19 cellular contexts compared by ENCODE assay signal in the genomic region with DNA sequence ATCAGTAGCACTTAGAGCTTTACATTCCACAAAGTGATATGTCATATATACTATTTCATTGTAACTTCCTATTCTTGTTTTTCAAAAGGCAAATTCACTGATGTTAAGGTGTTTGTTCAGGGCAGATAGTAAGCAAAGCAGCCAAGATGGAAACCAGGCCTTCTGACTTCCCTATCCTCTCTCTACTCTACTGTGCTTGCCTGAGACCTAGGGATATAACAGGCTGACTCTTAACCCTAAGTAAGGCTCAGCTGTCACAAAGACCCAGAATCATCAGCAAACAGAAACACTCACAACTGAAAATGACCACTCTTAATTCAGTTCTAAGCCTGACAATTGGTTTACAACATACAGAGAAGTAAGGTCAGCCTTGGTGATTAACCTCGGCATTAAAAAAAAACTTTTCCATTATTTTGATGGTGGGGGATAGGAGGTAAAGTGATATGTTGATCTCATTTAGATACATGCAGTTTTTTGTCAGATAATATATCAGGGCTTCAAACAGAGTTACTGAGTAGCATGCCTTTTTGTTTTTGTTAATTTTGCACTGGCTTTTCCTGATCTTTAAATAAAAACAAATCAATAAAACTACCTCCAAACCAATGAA.
DNase-seq lines count a peak whose midpoint lies in the region; ATAC-seq, FAIRE-seq and TF ChIP-seq lines count a peak whose summit lies in the region.
"Had no signal": no experiment of that assay in that cellular context is flagged by ENCODE, and none has a peak within 500 bp of the region (broad histone marks: within the 10 kb centered on the region; RNA-seq: fewer than 3 reads in every experiment).

No MANE protein-coding gene starts in this region.

- no peaks in the 10 kb centered on the region for H4K20me1 ChIP-seq in H1 (replicated peaks in 1 of 2; ENCODE audit: control insufficient read depth in 1 of 2, insufficient read depth in 2 of 2, low read length in 2 of 2)

- WGBS in H1 (ENCODE audit: extremely low coverage in 1 of 2, insufficient coverage in 1 of 2, insufficient read length in 1 of 2, insufficient replicate concordance in 2 of 2, low coverage in 1 of 2, low lambda C conversion rate in 2 of 2, missing lambda C conversion rate in 1 of 2), 2 experiments, result 87% methylated on average over 1 of the region's 1 CpG; no CpG with 5 or more reads in 1 of the 2 experiments
- WGBS in mesodermal cell (ENCODE audit: insufficient coverage in 2 of 2), 2 experiments, result 100% methylated on average over 1 of the region's 1 CpG; no CpG with 5 or more reads in 1 of the 2 experiments

- H3K79me2 ChIP-seq in H1 (ENCODE audit: control insufficient read depth in 1 of 2, insufficient read depth in 2 of 2, low read length in 2 of 2), result peaks cover 0 to 13% of the 10 kb centered on the region in 2 experiments; a peak in 2 of 4 replicates

- H3K14ac ChIP-seq in H1 (ENCODE audit: insufficient read length), result no peak overlapping the region

- TF ChIP-seq RAD21 in H1 (IDR thresholded peaks at IDR 0.05 in 1 of 2, conservative IDR thresholded peaks at IDR 0.05 in 1 of 2; ENCODE audit: low read depth in 2 of 2, low read length in 2 of 2), result no peak

- H3K4me1 ChIP-seq in cardiac muscle cell (ENCODE audit: low read depth) (peaks cover 27% of the 10 kb centered on the region), H1 (replicated peaks in 1 of 4; ENCODE audit: control insufficient read depth in 3 of 4, insufficient read depth in 4 of 4, low read length in 3 of 4) (peaks cover 0 to 5% (median 0%) of the 10 kb centered on the region in 4 experiments; a peak in 1 of 7 replicates), mesodermal cell (ENCODE audit: control insufficient read depth, insufficient read depth, low read length, poor library complexity, severe bottlenecking) (no peaks in the 10 kb centered on the region)

- H3K56ac ChIP-seq in H1 (replicated peaks; ENCODE audit: insufficient read length, low read depth, low read length), result no peak overlapping the region

- no peak overlapping the region for H3K4me2 ChIP-seq in H1 (ENCODE audit: insufficient read depth in 1 of 2, low read depth in 2 of 2, low read length in 2 of 2)
- H3K4me2 ChIP-seq: PC-9 had no signal

- H2BK15ac ChIP-seq in H1 (ENCODE audit: low read length), result no peak overlapping the region

- no peaks in the 10 kb centered on the region for H3K9me3 ChIP-seq in cardiac muscle cell (ENCODE audit: low read depth)
- no peaks in the 10 kb centered on the region for H3K9me3 ChIP-seq in H1 (ENCODE audit: insufficient read depth in 2 of 2, low read depth in 1 of 2, low read length in 1 of 2)
- H3K9me3 ChIP-seq in mesodermal cell (ENCODE audit: control insufficient read depth, low read length), result no peaks in the 10 kb centered on the region
- H3K9me3 ChIP-seq in WERI-Rb-1 (ENCODE audit: severe bottlenecking), result no peaks in the 10 kb centered on the region

- ATAC-seq in Right ventricle myocardium superior (ENCODE audit: poor library complexity) (no peak), HG02973 (IDR thresholded peaks at IDR 0.05; ENCODE audit: unreplicated experiment) (no peak)
- ATAC-seq: CD8-positive, alpha-beta T cell; GM12878; K562 had no signal

- H2BK12ac ChIP-seq in H1 (ENCODE audit: low read depth, low read length), result no peak overlapping the region

- no peak overlapping the region for H3K4ac ChIP-seq in H1 (replicated peaks; ENCODE audit: insufficient read length, low read depth, low read length)

- DNase-seq in cardiac muscle cell (ENCODE audit: low read depth in 1 of 2, low spot score in 1 of 2), result no peak
- no peak for DNase-seq in Right ventricle myocardium superior
- no peak for DNase-seq in H1 (ENCODE audit: low read depth in 1 of 2, low spot score in 2 of 2)
- no peak for DNase-seq in NCI-H1436 treated with DMSO at 0.1 percent for 48 hours (lab: John Stamatoyannopoulos, UW)
- no peak for DNase-seq in coronary artery (ENCODE audit: low spot score)
- no peak for DNase-seq in WERI-Rb-1
- DNase-seq: 8988T; CD8-positive, alpha-beta T cell; DND-41; NCI-H1930; NCI-H2171; NCI-H446 treated with DMSO at 0.1 percent for 48 hours; NCI-H774; PC-9 had no signal

- H2BK5ac ChIP-seq in H1 (ENCODE audit: low read depth, low read length), result no peak overlapping the region

- H4K91ac ChIP-seq in H1 (replicated peaks; ENCODE audit: insufficient read length, low read length), result no peak overlapping the region

- no peak overlapping the region for H4K5ac ChIP-seq in H1 (ENCODE audit: insufficient read length, low read depth, low read length)

- H2AFZ ChIP-seq in H1 (ENCODE audit: low read length), result no peak overlapping the region

- no peak overlapping the region for H3K9ac ChIP-seq in H1 (replicated peaks in 1 of 4; ENCODE audit: extremely low read depth in 1 of 4, low read depth in 3 of 4, low read length in 3 of 4)

- H2BK20ac ChIP-seq in H1 (ENCODE audit: low read length), result no peak overlapping the region

- no peaks in the 10 kb centered on the region for H3K23me2 ChIP-seq in H1 (ENCODE audit: low read depth, low read length)

- no peak overlapping the region for H3K18ac ChIP-seq in H1 (ENCODE audit: extremely low read depth, low read length)

- no peak overlapping the region for H4K8ac ChIP-seq in H1 (ENCODE audit: extremely low read depth, insufficient read depth, low read length)

- H2BK120ac ChIP-seq in H1 (replicated peaks; ENCODE audit: low read depth, low read length), result no peak overlapping the region

- intact Hi-C loops in Right ventricle myocardium superior (cut with DNase I), result no loop called here

- no peak overlapping the region for H3K23ac ChIP-seq in H1 (ENCODE audit: insufficient read length)

- TF ChIP-seq EP300 in H1 (IDR thresholded peaks at IDR 0.05; ENCODE audit: borderline replicate concordance in 1 of 2, low read depth in 2 of 2, low read length in 2 of 2), result no peak

- TF ChIP-seq CTCF in cardiac muscle cell (IDR thresholded peaks at IDR 0.05; ENCODE audit: low read depth, low read length) (no peak), H1 (IDR thresholded peaks at IDR 0.05; ENCODE audit: control extremely low read depth in 1 of 3, insufficient read depth in 1 of 3, low read depth in 1 of 3, low read length in 3 of 3) (no peak), coronary artery (IDR thresholded peaks at IDR 0.05) (no peak), WERI-Rb-1 (IDR thresholded peaks at IDR 0.05; ENCODE audit: low read depth, low read length) (no peak)

- no peak for TF ChIP-seq POLR2A in H1 (IDR thresholded peaks at IDR 0.05; ENCODE audit: control extremely low read depth in 1 of 2, low read depth in 2 of 2, low read length in 2 of 2)

- H3K79me1 ChIP-seq in H1 (ENCODE audit: low read depth, low read length), result no peaks in the 10 kb centered on the region

- POLR2A ChIA-PET in H1 (lab: Charles Lee; ENCODE audit: partially characterized antibody), result interaction anchor here (0.6 to 1.3 kb wide), 3 partner anchors 9 to 67 kb away, joined by 3 read pairs; no protein-coding TSS in a partner anchor

- peak; percentile 78 for FAIRE-seq in H1 (lab: Jason Lieb, UNC)
- FAIRE-seq: G401.6, GM12878, K562 had no signal

- H3K4me3 ChIP-seq in cardiac muscle cell, result no peak overlapping the region
- H3K4me3 ChIP-seq in H1 (ENCODE audit: extremely low read depth in 1 of 4, insufficient read depth in 2 of 4, low read depth in 3 of 4, low read length in 4 of 4), result no peak overlapping the region
- H3K4me3 ChIP-seq in mesodermal cell (ENCODE audit: extremely low read depth, insufficient read depth, low read length, poor library complexity, severe bottlenecking), result no peak overlapping the region
- H3K4me3 ChIP-seq in coronary artery, result no peak overlapping the region
- no peak overlapping the region for H3K4me3 ChIP-seq in WERI-Rb-1 (ENCODE audit: low read depth, low read length)
- H3K4me3 ChIP-seq: GM12878, K562, PC-9 had no signal

- CTCF ChIA-PET in H1 (lab: Charles Lee; ENCODE audit: partially characterized antibody), result interaction anchor here (0.9 to 1.1 kb wide), 3 partner anchors 12 to 161 kb away, joined by 3 to 4 read pairs (median 3); no protein-coding TSS in a partner anchor

- H2AK5ac ChIP-seq in H1 (ENCODE audit: low read depth, low read length), result no peak overlapping the region

- H3K27me3 ChIP-seq in cardiac muscle cell (no peaks in the 10 kb centered on the region), H1 (replicated peaks in 1 of 4; ENCODE audit: control insufficient read depth in 3 of 4, extremely low read depth in 1 of 4, insufficient read depth in 3 of 4, low read length in 3 of 4) (no peaks in the 10 kb centered on the region), WERI-Rb-1 (ENCODE audit: insufficient read depth, low read depth, severe bottlenecking) (no peaks in the 10 kb centered on the region)

- H3K36me3 ChIP-seq in cardiac muscle cell (no peaks in the 10 kb centered on the region), H1 (ENCODE audit: control insufficient read depth in 2 of 4, insufficient read depth in 4 of 4, low read length in 3 of 4) (no peaks in the 10 kb centered on the region), mesodermal cell (ENCODE audit: control insufficient read depth, insufficient read depth, low read length) (no peaks in the 10 kb centered on the region), WERI-Rb-1 (no peaks in the 10 kb centered on the region; the same call in 1 of the 2 replicates)

- H3K27ac ChIP-seq in cardiac muscle cell (peak overlapping the region; percentile 71), H1 (ENCODE audit: low read depth, low read length) (no peak overlapping the region), mesodermal cell (ENCODE audit: low read depth, low read length, severe bottlenecking) (peak overlapping the region; percentile 13), coronary artery (no peak overlapping the region), WERI-Rb-1 (no peak overlapping the region)
- H3K27ac ChIP-seq: PC-9 had no signal

TF ChIP-seq in H1, 55 proteins besides CTCF, POLR2A, EP300 and RAD21:
- TF ChIP-seq CREB1 (IDR thresholded peaks at IDR 0.05) (no peak), NRF1 (IDR thresholded peaks at IDR 0.05; ENCODE audit: low read depth, low read length) (no peak), RXRA (IDR thresholded peaks at IDR 0.05; ENCODE audit: insufficient read depth, low read depth, low read length) (no peak), SP4 (IDR thresholded peaks at IDR 0.05; ENCODE audit: low read length) (no peak), TCF12 (IDR thresholded peaks at IDR 0.05; ENCODE audit: low read depth, low read length) (no peak), CTBP2 (IDR thresholded peaks at IDR 0.05; ENCODE audit: borderline replicate concordance, insufficient read depth, insufficient read length, low read length) (no peak)
- TF ChIP-seq, protein P1, sequence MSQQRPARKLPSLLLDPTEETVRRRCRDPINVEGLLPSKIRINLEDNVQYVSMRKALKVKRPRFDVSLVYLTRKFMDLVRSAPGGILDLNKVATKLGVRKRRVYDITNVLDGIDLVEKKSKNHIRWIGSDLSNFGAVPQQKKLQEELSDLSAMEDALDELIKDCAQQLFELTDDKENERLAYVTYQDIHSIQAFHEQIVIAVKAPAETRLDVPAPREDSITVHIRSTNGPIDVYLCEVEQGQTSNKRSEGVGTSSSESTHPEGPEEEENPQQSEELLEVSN (IDR thresholded peaks at IDR 0.05), result no peak

Comparison
In these comparisons a context has a peak if more than half of its experiments do, and no peak if none do; other contexts are left out.
1. H3K27ac ChIP-seq: peak in cardiac muscle cell (single experiment) and mesodermal cell (single experiment); none in H1 (single experiment), coronary artery (0 of 2) and WERI-Rb-1 (single experiment).